In the genomic region with DNA sequence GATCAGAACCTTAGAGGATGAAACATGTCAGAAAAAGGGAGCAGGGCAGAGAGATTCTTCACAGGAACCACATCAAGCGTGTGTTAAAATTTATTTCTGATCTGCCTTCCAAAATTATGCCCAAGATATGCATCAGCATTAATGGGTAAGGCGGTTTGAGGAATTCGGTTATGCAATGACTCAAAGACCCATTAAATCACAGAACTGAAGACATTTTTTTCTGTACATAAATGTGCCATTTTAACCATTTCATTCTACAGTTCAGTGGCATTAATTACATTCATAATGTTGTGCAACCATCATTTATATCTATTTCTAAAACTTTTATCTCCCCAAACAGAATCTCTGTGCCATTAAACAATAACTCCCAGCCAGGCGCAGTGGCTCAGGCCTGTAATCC, we compare ENCODE assay signal across 9 cellular contexts. TPM values are rescaled to one million over a fixed set of nuclear protein-coding genes. Genes with fewer than 3 reads are reported as not detected.
DNase-seq lines count a peak whose midpoint lies in the region; ATAC-seq and TF ChIP-seq lines count a peak whose summit lies in the region.
"Had no signal": no experiment of that assay in that cellular context is flagged by ENCODE, and none has a peak within 500 bp of the region (broad histone marks: within the 10 kb centered on the region; RNA-seq: fewer than 3 reads in every experiment).

No MANE protein-coding gene starts in this region.

- H3K27me3 Mint-ChIP-seq in CD8-positive, alpha-beta T cell (ENCODE audit: low read depth) = no peaks in the 10 kb centered on the region
- H3K27me3 Mint-ChIP-seq in stimulated activated memory B cell treated with anti-CD40 and anti-IgM and Interleukin-4, amounts not matched to agents 10 μg/mL and 1 μg/mL and 100 μg/mL, for 72 hours = no peaks in the 10 kb centered on the region
- H3K27me3 Mint-ChIP-seq: brain had no signal

- POLR2A ChIA-PET in CD8-positive, alpha-beta T cell (lab: Charles Lee) = interaction anchor here (1.0 kb wide), 1 partner anchor 8 kb away, joined by 3 read pairs; no protein-coding TSS in a partner anchor

- no peaks in the 10 kb centered on the region for H3K9me3 ChIP-seq in CD8-positive, alpha-beta T cell (ENCODE audit: low read length)
- H3K9me3 ChIP-seq in esophagus squamous epithelium = no peaks in the 10 kb centered on the region

- no peak for DNase-seq in CD8-positive, alpha-beta T cell
- DNase-seq in RPMI7951 (ENCODE audit: low read depth) (peak; percentile 39), esophagus squamous epithelium (lab: John Stamatoyannopoulos, UW) (no peak), OCI-M2 (lab: John Stamatoyannopoulos, UW; ENCODE audit: unreplicated experiment) (no peak)
- DNase-seq: NCI-H446 had no signal

- H3K4me1 Mint-ChIP-seq in CD8-positive, alpha-beta T cell (ENCODE audit: low read depth) = peaks cover 63% of the 10 kb centered on the region
- H3K4me1 Mint-ChIP-seq in stimulated activated memory B cell treated with anti-CD40 and anti-IgM and Interleukin-4, amounts not matched to agents 10 μg/mL and 1 μg/mL and 100 μg/mL, for 72 hours = peaks cover 48% of the 10 kb centered on the region

- peaks cover 18% of the 10 kb centered on the region for H3K36me3 Mint-ChIP-seq in CD8-positive, alpha-beta T cell
- H3K36me3 Mint-ChIP-seq in stimulated activated memory B cell treated with anti-CD40 and anti-IgM and Interleukin-4, amounts not matched to agents 10 μg/mL and 1 μg/mL and 100 μg/mL, for 72 hours = peaks cover 13% of the 10 kb centered on the region

- H3K27me3 ChIP-seq in CD8-positive, alpha-beta T cell (ENCODE audit: insufficient read depth, low read length) = no peaks in the 10 kb centered on the region
- H3K27me3 ChIP-seq in esophagus squamous epithelium = no peaks in the 10 kb centered on the region

- no peak overlapping the region for H3K4me3 Mint-ChIP-seq in CD8-positive, alpha-beta T cell
- H3K4me3 Mint-ChIP-seq in stimulated activated memory B cell treated with anti-CD40 and anti-IgM and Interleukin-4, amounts not matched to agents 10 μg/mL and 1 μg/mL and 100 μg/mL, for 72 hours = no peak overlapping the region
- H3K4me3 Mint-ChIP-seq: brain had no signal

- H3K27ac ChIP-seq in CD8-positive, alpha-beta T cell (ENCODE audit: low read depth, low read length) = no peak overlapping the region
- H3K27ac ChIP-seq in esophagus squamous epithelium = peak overlapping the region; percentile 68 to 83 (median 76)

- H3K9me3 Mint-ChIP-seq in CD8-positive, alpha-beta T cell = no peaks in the 10 kb centered on the region
- no peaks in the 10 kb centered on the region for H3K9me3 Mint-ChIP-seq in stimulated activated memory B cell treated with anti-CD40 and anti-IgM and Interleukin-4, amounts not matched to agents 10 μg/mL and 1 μg/mL and 100 μg/mL, for 72 hours

- WGBS in esophagus squamous epithelium, 2 donors = 72 to 80% methylated on average over 4 of the region's 4 CpGs

- intact Hi-C loops in CD8-positive, alpha-beta T cell (cut with DNase I, micrococcal nuclease) = no loop called here
- intact Hi-C loops in esophagus squamous epithelium (cut with DNase I) = no loop called here

- peak overlapping the region; percentile 82 for H3K27ac Mint-ChIP-seq in CD8-positive, alpha-beta T cell
- peak overlapping the region; percentile 24 for H3K27ac Mint-ChIP-seq in stimulated activated memory B cell treated with anti-CD40 and anti-IgM and Interleukin-4, amounts not matched to agents 10 μg/mL and 1 μg/mL and 100 μg/mL, for 72 hours

- peaks cover 26% of the 10 kb centered on the region for H3K4me1 ChIP-seq in CD8-positive, alpha-beta T cell (ENCODE audit: insufficient read depth, low read length)
- peaks cover 5 to 54% (median 17%) of the 10 kb centered on the region in 3 donors for H3K4me1 ChIP-seq in esophagus squamous epithelium

- ATAC-seq in CD8-positive, alpha-beta T cell = no peak
- no peak for ATAC-seq in stimulated activated memory B cell treated with anti-CD40 and anti-IgM and Interleukin-4, amounts not matched to agents 10 μg/mL and 1 μg/mL and 100 μg/mL, for 72 hours
- ATAC-seq in HG03139 (IDR thresholded peaks at IDR 0.05; ENCODE audit: unreplicated experiment) = no peak
- no peak for ATAC-seq in GM21526 (IDR thresholded peaks at IDR 0.05; ENCODE audit: low FRiP score, unreplicated experiment)

- H3K4me3 ChIP-seq in CD8-positive, alpha-beta T cell (ENCODE audit: low read depth, low read length) = no peak overlapping the region
- no peak overlapping the region for H3K4me3 ChIP-seq in esophagus squamous epithelium

- H3K36me3 ChIP-seq in CD8-positive, alpha-beta T cell (ENCODE audit: insufficient read depth, low read length) = no peaks in the 10 kb centered on the region
- no peaks in the 10 kb centered on the region for H3K36me3 ChIP-seq in esophagus squamous epithelium

- CTCF ChIA-PET in CD8-positive, alpha-beta T cell (lab: Charles Lee) = no interaction called here

- TF ChIP-seq POLR2A in esophagus squamous epithelium (IDR thresholded peaks at IDR 0.05) = no peak

- TF ChIP-seq CTCF in CD8-positive, alpha-beta T cell (IDR thresholded peaks at IDR 0.05) = no peak
- no peak for TF ChIP-seq CTCF in esophagus squamous epithelium (IDR thresholded peaks at IDR 0.05)

RNA-seq across cellular contexts. Expression of gene CNST, which starts 43.4 kb away (rescaled TPM):
- total RNA-seq in CD8-positive, alpha-beta T cell = 10 to 100 TPM; 64.1 to 64.4 TPM
- total RNA-seq in RPMI7951 (2014; rRNA removed; shearing (Covaris generic)) = 12.0 and 12.3 TPM in 2 replicates
- 10 to 100 TPM in 2 of 4 donors, 1 to 10 TPM in 2; 7.5 to 31.5 (median 12.4) TPM for total RNA-seq in esophagus squamous epithelium

RNA-seq across cellular contexts. Expression of gene TFB2M, which starts 43.6 kb away (rescaled TPM):
- total RNA-seq in CD8-positive, alpha-beta T cell = 10 to 100 TPM; 15.8 to 16.4 TPM
- 22.0 and 25.6 TPM in 2 replicates for total RNA-seq in RPMI7951 (2014; rRNA removed; shearing (Covaris generic))
- total RNA-seq in esophagus squamous epithelium = 10 to 100 TPM in 3 of 4 donors, 1 to 10 TPM in 1; 6.2 to 17.7 (median 12.4) TPM
